1 cellular context compared by ENCODE assay signal in the genomic region with DNA sequence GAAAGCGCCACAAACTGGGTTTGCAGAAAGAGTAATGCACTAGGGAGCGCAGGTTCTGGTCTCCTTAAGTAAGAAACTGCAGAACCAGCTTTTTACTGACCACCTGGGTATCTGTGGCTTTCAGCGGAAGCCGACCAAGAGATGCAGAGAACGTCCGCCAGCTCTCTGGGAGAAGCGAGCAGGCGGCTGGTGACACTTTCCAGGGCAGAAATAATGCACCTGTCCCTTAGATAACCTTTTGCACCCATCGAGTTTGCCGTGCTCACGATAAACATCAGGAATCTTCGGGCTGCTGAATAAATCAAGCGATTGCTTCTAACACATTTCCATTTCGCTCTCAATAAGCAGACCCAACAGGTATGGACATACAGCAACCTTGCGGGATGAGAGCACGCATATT.
A peak's percentile ranks its signal among the peaks of the same experiment; 100 is the strongest.
TF ChIP-seq lines count a peak whose summit lies in the region.

No MANE protein-coding gene starts in this region.

TF ChIP-seq in H1, 55 proteins besides CTCF, POLR2A, EP300 and RAD21 (continued from another document):
- no peak for TF ChIP-seq TAF7 (optimal IDR thresholded peaks at IDR 0.05; ENCODE audit: borderline replicate concordance, low read depth, low read length)
- TF ChIP-seq, protein P1, sequence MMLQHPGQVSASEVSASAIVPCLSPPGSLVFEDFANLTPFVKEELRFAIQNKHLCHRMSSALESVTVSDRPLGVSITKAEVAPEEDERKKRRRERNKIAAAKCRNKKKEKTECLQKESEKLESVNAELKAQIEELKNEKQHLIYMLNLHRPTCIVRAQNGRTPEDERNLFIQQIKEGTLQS (IDR thresholded peaks at IDR 0.05; ENCODE audit: insufficient read depth, low read depth, low read length), result no peak
- peak; percentile 82 for TF ChIP-seq EZH2 (IDR thresholded peaks at IDR 0.05; ENCODE audit: low read depth, low read length, severe bottlenecking)
- TF ChIP-seq TCF12 (IDR thresholded peaks at IDR 0.05; ENCODE audit: low read depth, low read length), result no peak
- no peak for TF ChIP-seq NRF1 (IDR thresholded peaks at IDR 0.05; ENCODE audit: low read depth, low read length)
- no peak for TF ChIP-seq JUND (IDR thresholded peaks at IDR 0.05; ENCODE audit: low read length)
